8 cellular contexts compared by ENCODE assay signal in genomic region chr7:144194453-144194852, GRCh38. TPM values are rescaled to one million over a fixed set of nuclear protein-coding genes. Genes with fewer than 3 reads are reported as not detected.
"Had no signal": no experiment of that assay in that cellular context is flagged by ENCODE, and none has a peak within 500 bp of the region (broad histone marks: within the 10 kb centered on the region; RNA-seq: fewer than 3 reads in every experiment).

No MANE protein-coding gene starts in this region.

RNA-seq across cellular contexts. Expression of gene CTAGE4, which starts 11.2 kb away (rescaled TPM):
- total RNA-seq: neural crest cell had no signal

RNA-seq across cellular contexts. Expression of gene OR2A42, which starts 45.0 kb away (rescaled TPM):
- total RNA-seq: natural killer cell treated with Interleukin-12 subunit alpha and Interleukin-12 subunit beta and Interleukin-15 and Interleukin-18, amount 100 ng/mL, for 72 hours; neural crest cell; pancreas; prostate gland; testis; transverse colon; upper lobe of right lung had no signal
- polyA plus RNA-seq: pancreas, smooth muscle cell had no signal
